Comparison of ENCODE assay signal across 13 cellular contexts in genomic region chr2:48209214-48209885, GRCh38.
A peak's percentile ranks its signal among the peaks of the same experiment; 100 is the strongest.
DNase-seq lines count a peak whose midpoint lies in the region; ATAC-seq and TF ChIP-seq lines count a peak whose summit lies in the region.
"Had no signal": no experiment of that assay in that cellular context is flagged by ENCODE, and none has a peak within 500 bp of the region (broad histone marks: within the 10 kb centered on the region; RNA-seq: fewer than 3 reads in every experiment).

No MANE protein-coding gene starts in this region.

- no peak for TF ChIP-seq POLR2A in transverse colon (IDR thresholded peaks at IDR 0.05)

- in situ Hi-C loops in transverse colon (cut with MboI; ENCODE audit: low pct_ligation_motif_present in 1 of 4, low pct_unique_long_range_greater_than_20kb in 1 of 4, low sequenced_read_pairs in 3 of 4), result no loop called here

- H3K4me1 ChIP-seq in transverse colon, result no peaks in the 10 kb centered on the region

- no peak for DNase-seq in activated CD4-positive, alpha-beta T cell treated with anti-CD3 and anti-CD28 coated beads for 36 hours
- DNase-seq in activated CD4-positive, alpha-beta T cell treated with anti-CD3 and anti-CD28 coated beads, Interleukin-2, amount 10 ng/mL, durations not matched to agents 7 days and 5 days, result no peak
- DNase-seq in WERI-Rb-1 (no peak), fibroblast of the aortic adventitia (ENCODE audit: low read depth) (peak; percentile 62), transverse colon (no peak), COLO668 (lab: John Stamatoyannopoulos, UW; ENCODE audit: unreplicated experiment) (no peak)
- DNase-seq in stimulated activated effector memory CD8-positive, alpha-beta T cell treated with anti-CD3 and anti-CD28 coated beads, Interleukin-12 subunit alpha, Interleukin-12 subunit beta, amount 100 ng/mL, for 72 hours (ENCODE audit: low spot score in 2 of 2), result peak in 1 of 2 donors; percentile 15
- no peak for DNase-seq in stimulated activated CD4-positive, alpha-beta T cell treated with anti-CD3 and anti-CD28 coated beads, Interleukin-4, amount 100 ng/mL, for 24 hours
- DNase-seq: effector CD4-positive, alpha-beta T cell; NCI-H1105 treated with DMSO at 0.1 percent for 48 hours; sigmoid colon had no signal

- no peak overlapping the region for H3K4me3 Mint-ChIP-seq in activated CD4-positive, alpha-beta T cell treated with anti-CD3 and anti-CD28 coated beads for 36 hours
- no peak overlapping the region for H3K4me3 Mint-ChIP-seq in activated CD4-positive, alpha-beta T cell treated with anti-CD3 and anti-CD28 coated beads, Interleukin-2, amount 10 ng/mL, durations not matched to agents 7 days and 5 days
- no peak overlapping the region for H3K4me3 Mint-ChIP-seq in stimulated activated effector memory CD8-positive, alpha-beta T cell treated with anti-CD3 and anti-CD28 coated beads, Interleukin-12 subunit alpha, Interleukin-12 subunit beta, amount 100 ng/mL, for 72 hours
- H3K4me3 Mint-ChIP-seq: mesothelial cell of epicardium had no signal

- H3K36me3 ChIP-seq in WERI-Rb-1 (no peaks in the 10 kb centered on the region), transverse colon (no peaks in the 10 kb centered on the region)
- H3K36me3 ChIP-seq: sigmoid colon, tibial artery had no signal

- H3K27me3 ChIP-seq in WERI-Rb-1 (ENCODE audit: insufficient read depth, low read depth, severe bottlenecking), result no peaks in the 10 kb centered on the region
- H3K27me3 ChIP-seq in transverse colon, result no peaks in the 10 kb centered on the region
- H3K27me3 ChIP-seq: sigmoid colon, tibial artery had no signal

- H3K4me3 ChIP-seq in WERI-Rb-1 (ENCODE audit: low read depth, low read length), result no peak overlapping the region
- H3K4me3 ChIP-seq in fibroblast of the aortic adventitia (ENCODE audit: low read depth, low read length), result no peak overlapping the region
- no peak overlapping the region for H3K4me3 ChIP-seq in transverse colon
- H3K4me3 ChIP-seq: sigmoid colon, tibial artery had no signal

- peaks cover 6% of the 10 kb centered on the region for H3K9me3 ChIP-seq in WERI-Rb-1 (ENCODE audit: severe bottlenecking)
- H3K9me3 ChIP-seq in transverse colon, result no peaks in the 10 kb centered on the region
- H3K9me3 ChIP-seq: sigmoid colon, tibial artery had no signal

- POLR2A ChIA-PET in activated CD4-positive, alpha-beta T cell treated with anti-CD3 and anti-CD28 coated beads for 36 hours (lab: Charles Lee), result no interaction called here
- POLR2A ChIA-PET in activated CD4-positive, alpha-beta T cell treated with anti-CD3 and anti-CD28 coated beads, Interleukin-2, amount 10 ng/mL, durations not matched to agents 7 days and 5 days (lab: Charles Lee), result no interaction called here

- ATAC-seq in activated CD4-positive, alpha-beta T cell treated with anti-CD3 and anti-CD28 coated beads for 36 hours, result peak; percentile 30
- ATAC-seq in stimulated activated effector memory CD8-positive, alpha-beta T cell treated with anti-CD3 and anti-CD28 coated beads, Interleukin-12 subunit alpha, Interleukin-12 subunit beta, amount 100 ng/mL, for 72 hours, result no peak

- peaks cover 5% of the 10 kb centered on the region for H3K4me1 Mint-ChIP-seq in activated CD4-positive, alpha-beta T cell treated with anti-CD3 and anti-CD28 coated beads for 36 hours
- peaks cover 4% of the 10 kb centered on the region for H3K4me1 Mint-ChIP-seq in activated CD4-positive, alpha-beta T cell treated with anti-CD3 and anti-CD28 coated beads, Interleukin-2, amount 10 ng/mL, durations not matched to agents 7 days and 5 days
- no peaks in the 10 kb centered on the region for H3K4me1 Mint-ChIP-seq in stimulated activated effector memory CD8-positive, alpha-beta T cell treated with anti-CD3 and anti-CD28 coated beads, Interleukin-12 subunit alpha, Interleukin-12 subunit beta, amount 100 ng/mL, for 72 hours

- 0 out of 2 replicates have a peak overlapping the region, but pooled peaks have one; percentile 21 for H3K27ac ChIP-seq in WERI-Rb-1
- no peak overlapping the region for H3K27ac ChIP-seq in transverse colon
- H3K27ac ChIP-seq: sigmoid colon, tibial artery had no signal

- TF ChIP-seq EP300 in transverse colon (IDR thresholded peaks at IDR 0.05; ENCODE audit: low read depth), result no peak

- H3K27me3 Mint-ChIP-seq in activated CD4-positive, alpha-beta T cell treated with anti-CD3 and anti-CD28 coated beads for 36 hours, result no peaks in the 10 kb centered on the region
- H3K27me3 Mint-ChIP-seq in activated CD4-positive, alpha-beta T cell treated with anti-CD3 and anti-CD28 coated beads, Interleukin-2, amount 10 ng/mL, durations not matched to agents 7 days and 5 days, result no peaks in the 10 kb centered on the region

- CTCF ChIA-PET in activated CD4-positive, alpha-beta T cell treated with anti-CD3 and anti-CD28 coated beads for 36 hours (lab: Charles Lee), result interaction anchor here (0.9 kb wide), 1 partner anchor 9 kb away, joined by 3 read pairs; no protein-coding TSS in a partner anchor
- CTCF ChIA-PET in activated CD4-positive, alpha-beta T cell treated with anti-CD3 and anti-CD28 coated beads, Interleukin-2, amount 10 ng/mL, durations not matched to agents 7 days and 5 days (lab: Charles Lee), result interaction anchor here (0.8 to 1.5 kb wide), 3 partner anchors 14 to 27 kb away, joined by 3 to 4 read pairs (median 3); no protein-coding TSS in a partner anchor

- no peak overlapping the region for H3K27ac Mint-ChIP-seq in activated CD4-positive, alpha-beta T cell treated with anti-CD3 and anti-CD28 coated beads for 36 hours
- H3K27ac Mint-ChIP-seq in activated CD4-positive, alpha-beta T cell treated with anti-CD3 and anti-CD28 coated beads, Interleukin-2, amount 10 ng/mL, durations not matched to agents 7 days and 5 days, result no peak overlapping the region
- peak overlapping the region; percentile 57 for H3K27ac Mint-ChIP-seq in stimulated activated effector memory CD8-positive, alpha-beta T cell treated with anti-CD3 and anti-CD28 coated beads, Interleukin-12 subunit alpha, Interleukin-12 subunit beta, amount 100 ng/mL, for 72 hours
- H3K27ac Mint-ChIP-seq: mesothelial cell of epicardium had no signal

- no peaks in the 10 kb centered on the region for H3K36me3 Mint-ChIP-seq in activated CD4-positive, alpha-beta T cell treated with anti-CD3 and anti-CD28 coated beads for 36 hours (ENCODE audit: low read depth)
- H3K36me3 Mint-ChIP-seq in activated CD4-positive, alpha-beta T cell treated with anti-CD3 and anti-CD28 coated beads, Interleukin-2, amount 10 ng/mL, durations not matched to agents 7 days and 5 days (ENCODE audit: low read depth), result no peaks in the 10 kb centered on the region
- H3K36me3 Mint-ChIP-seq in stimulated activated effector memory CD8-positive, alpha-beta T cell treated with anti-CD3 and anti-CD28 coated beads, Interleukin-12 subunit alpha, Interleukin-12 subunit beta, amount 100 ng/mL, for 72 hours, result no peaks in the 10 kb centered on the region
- H3K36me3 Mint-ChIP-seq: mesothelial cell of epicardium had no signal

- TF ChIP-seq CTCF in WERI-Rb-1 (IDR thresholded peaks at IDR 0.05; ENCODE audit: low read depth, low read length) (no peak), fibroblast of the aortic adventitia (IDR thresholded peaks at IDR 0.05; ENCODE audit: insufficient read depth, low read length) (no peak), transverse colon (IDR thresholded peaks at IDR 0.05) (no peak)

- intact Hi-C loops in activated CD4-positive, alpha-beta T cell treated with anti-CD3 and anti-CD28 coated beads for 36 hours (cut with DNase I, micrococcal nuclease), result no loop called here
- intact Hi-C loops in transverse colon (cut with DNase I; ENCODE audit: low total_unique reads), result no loop called here

- no peaks in the 10 kb centered on the region for H3K9me3 Mint-ChIP-seq in activated CD4-positive, alpha-beta T cell treated with anti-CD3 and anti-CD28 coated beads for 36 hours (ENCODE audit: low read depth)
- no peaks in the 10 kb centered on the region for H3K9me3 Mint-ChIP-seq in activated CD4-positive, alpha-beta T cell treated with anti-CD3 and anti-CD28 coated beads, Interleukin-2, amount 10 ng/mL, durations not matched to agents 7 days and 5 days
- H3K9me3 Mint-ChIP-seq in stimulated activated effector memory CD8-positive, alpha-beta T cell treated with anti-CD3 and anti-CD28 coated beads, Interleukin-12 subunit alpha, Interleukin-12 subunit beta, amount 100 ng/mL, for 72 hours, result no peaks in the 10 kb centered on the region
- H3K9me3 Mint-ChIP-seq: mesothelial cell of epicardium had no signal
